In genomic region chr1:18940303-18941020, GRCh38 we compare ENCODE assay signal across 10 cellular contexts. TPM values are rescaled to one million over a fixed set of nuclear protein-coding genes. Genes with fewer than 3 reads are reported as not detected.
DNase-seq lines count a peak whose midpoint lies in the region; ATAC-seq and TF ChIP-seq lines count a peak whose summit lies in the region.
"Had no signal": no experiment of that assay in that cellular context is flagged by ENCODE, and none has a peak within 500 bp of the region (broad histone marks: within the 10 kb centered on the region; RNA-seq: fewer than 3 reads in every experiment).

No MANE protein-coding gene starts in this region.

- TF ChIP-seq POLR2A in adrenal gland (IDR thresholded peaks at IDR 0.05) = no peak
- TF ChIP-seq POLR2A in sigmoid colon (IDR thresholded peaks at IDR 0.05) = no peak

- H3K27me3 ChIP-seq in adrenal gland (no peaks in the 10 kb centered on the region), foreskin keratinocyte (no peaks in the 10 kb centered on the region), sigmoid colon (no peaks in the 10 kb centered on the region)
- H3K27me3 ChIP-seq: colonic mucosa had no signal

- peaks cover 0 to 4% of the 10 kb centered on the region in 2 experiments; a peak in 1 of 3 replicates for H3K36me3 ChIP-seq in HEK293 (ENCODE audit: control insufficient read depth in 2 of 2, insufficient read depth in 1 of 2, low read length in 2 of 2)
- H3K36me3 ChIP-seq in adrenal gland (replicated peaks in 1 of 2) = no peaks in the 10 kb centered on the region
- no peaks in the 10 kb centered on the region for H3K36me3 ChIP-seq in sigmoid colon
- H3K36me3 ChIP-seq: colonic mucosa had no signal

- TF ChIP-seq EP300 in sigmoid colon (IDR thresholded peaks at IDR 0.05) = no peak

- H3K27ac ChIP-seq in HEK293 (ENCODE audit: extremely low read depth, low read depth, low read length) = no peak overlapping the region
- H3K27ac ChIP-seq in adrenal gland = peak overlapping the region in 3 of 5 donors; percentile 33 to 75 (median 70)
- peak overlapping the region; percentile 86 for H3K27ac ChIP-seq in foreskin keratinocyte
- peak overlapping the region in 3 of 4 donors; percentile 43 to 94 (median 56) for H3K27ac ChIP-seq in sigmoid colon
- H3K27ac ChIP-seq: colonic mucosa had no signal

- in situ Hi-C loops in KBM-7 (cut with MboI; ENCODE audit: low pct_unique_long_range_greater_than_20kb, low sequenced_read_pairs) = no loop called here

- no peak for ATAC-seq in foreskin keratinocyte

- intact Hi-C loops in adrenal gland (cut with DNase I) (no loop called here), sigmoid colon (cut with DNase I) (loop anchor here (2.0 kb wide), 1 partner anchor 16 kb away; no protein-coding TSS in a partner anchor)

- peak in 2 of 7 donors; percentile 45 to 51 for DNase-seq in adrenal gland
- no peak for DNase-seq in foreskin keratinocyte
- no peak for DNase-seq in sigmoid colon
- DNase-seq in HPDE6-E6E7 (ENCODE audit: extremely low spot score) = no peak
- no peak for DNase-seq in SIG-M5 (lab: John Stamatoyannopoulos, UW)
- DNase-seq in KBM-7 = no peak
- DNase-seq: colonic mucosa; MM.1S; stimulated activated CD4-positive, alpha-beta T cell treated with anti-CD3 and anti-CD28 coated beads, Interleukin-12 subunit alpha, Interleukin-12 subunit beta, amount 100 ng/mL, for 4 hours had no signal

- CTCF ChIA-PET in HEK293 (lab: Yijun Ruan, JAX) = interaction anchor here (0.5 to 2.3 kb wide), 4 partner anchors 27 to 1880 kb away, joined by 3 to 11 read pairs (median 4); no protein-coding TSS in a partner anchor

- H3K4me1 ChIP-seq in HEK293 (ENCODE audit: control insufficient read depth, insufficient read depth, low read length) = peaks cover 15% of the 10 kb centered on the region
- peaks cover 27 to 70% of the 10 kb centered on the region in 2 donors for H3K4me1 ChIP-seq in adrenal gland (replicated peaks in 1 of 2)
- peaks cover 47% of the 10 kb centered on the region for H3K4me1 ChIP-seq in foreskin keratinocyte
- peaks cover 0 to 93% (median 85%) of the 10 kb centered on the region in 4 donors for H3K4me1 ChIP-seq in sigmoid colon

- H3K4me3 ChIP-seq in HEK293 (ENCODE audit: low read depth, low read length) (no peak overlapping the region), adrenal gland (no peak overlapping the region), sigmoid colon (no peak overlapping the region)
- H3K4me3 ChIP-seq: colonic mucosa had no signal

- POLR2A ChIA-PET in HEK293 (lab: Yijun Ruan, JAX) = no interaction called here

- WGBS in adrenal gland, 4 donors = 76 to 82% (median 80%) methylated on average over 13 of the region's 13 CpGs
- 89 to 92% methylated on average over 13 of the region's 13 CpGs for WGBS in sigmoid colon, 2 donors

- TF ChIP-seq CTCF in HEK293 (tag by site-specific recombination; IDR thresholded peaks at IDR 0.05) = no peak
- TF ChIP-seq CTCF in adrenal gland (IDR thresholded peaks at IDR 0.05) = no peak
- no peak for TF ChIP-seq CTCF in foreskin keratinocyte (conservative IDR thresholded peaks at IDR 0.05)
- no peak for TF ChIP-seq CTCF in sigmoid colon (IDR thresholded peaks at IDR 0.05)

- no peaks in the 10 kb centered on the region for H3K9me3 ChIP-seq in HEK293 (ENCODE audit: control insufficient read depth, insufficient read depth, low read depth, low read length)
- no peaks in the 10 kb centered on the region for H3K9me3 ChIP-seq in adrenal gland (replicated peaks in 1 of 3)
- no peaks in the 10 kb centered on the region for H3K9me3 ChIP-seq in sigmoid colon
- H3K9me3 ChIP-seq: colonic mucosa had no signal

TF ChIP-seq in HEK293, 187 proteins besides CTCF, POLR2A, EP300 and RAD21:
- TF ChIP-seq ZNF148 (tag by site-specific recombination; IDR thresholded peaks at IDR 0.05; ENCODE audit: borderline replicate concordance) (no peak), ZNF366 (tag by site-specific recombination; conservative IDR thresholded peaks at IDR 0.05) (peak; percentile 98)
TF ChIP-seq in HEK293: peak in this region for 1.

RNA-seq across cellular contexts. Expression of gene IFFO2, which starts 16.0 kb away (rescaled TPM):
- 10 to 100 TPM; 13.5 to 23.4 (median 17.9) TPM for total RNA-seq in adrenal gland
- 10 to 100 TPM in 1 of 3 donors, 1 to 10 TPM in 2; 5.9 to 10.8 (median 9.7) TPM for polyA plus RNA-seq in adrenal gland
- total RNA-seq in foreskin keratinocyte = 47.5 and 57.3 TPM in 2 replicates
- 18.3 and 23.6 TPM in 2 replicates for polyA plus RNA-seq in foreskin keratinocyte
- total RNA-seq in sigmoid colon = 10 to 100 TPM in 2 of 4 donors, 1 to 10 TPM in 2; 7.5 to 35.0 (median 13.8) TPM
- 1 to 10 TPM; 1.2 to 8.6 (median 7.2) TPM for polyA plus RNA-seq in sigmoid colon

RNA-seq across cellular contexts. Expression of gene ALDH4A1, which starts 38.1 kb away (rescaled TPM):
- total RNA-seq in adrenal gland (10 to 100 TPM; 18.1 to 46.9 (median 26.5) TPM), foreskin keratinocyte (26.7 and 33.2 TPM in 2 replicates), sigmoid colon (10 to 100 TPM in 1 of 4 donors, 1 to 10 TPM in 3; 6.7 to 12.8 (median 8.4) TPM)
- polyA plus RNA-seq in adrenal gland (10 to 100 TPM; 11.3 to 15.1 (median 12.5) TPM), foreskin keratinocyte (26.3 and 32.6 TPM in 2 replicates), sigmoid colon (10 to 100 TPM in 1 of 3 donors, 1 to 10 TPM in 2; 2.4 to 11.0 (median 3.7) TPM)
